ENCODE assay signal across 26 cellular contexts in the genomic region with DNA sequence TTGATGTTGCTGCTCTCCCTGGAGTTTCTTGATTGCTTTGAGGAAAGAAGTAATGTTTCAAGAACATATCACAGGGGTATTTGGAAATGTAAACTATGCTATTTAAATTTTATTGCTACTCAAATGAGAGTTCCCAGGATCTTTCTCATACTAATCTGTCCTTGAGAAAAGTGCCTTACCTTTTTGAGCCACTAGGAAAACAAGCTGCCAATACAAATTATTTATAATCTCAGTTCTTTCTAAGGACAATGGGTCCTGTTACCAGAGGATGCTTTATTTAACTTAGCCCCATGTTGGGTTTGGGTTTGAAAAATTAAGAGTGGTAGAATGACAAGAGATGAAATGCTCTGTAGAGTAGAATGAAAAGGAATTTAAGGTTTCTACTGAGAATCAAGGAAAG.
A peak's percentile ranks its signal among the peaks of the same experiment; 100 is the strongest.
DNase-seq lines count a peak whose midpoint lies in the region; ATAC-seq and TF ChIP-seq lines count a peak whose summit lies in the region.
"Had no signal": no experiment of that assay in that cellular context is flagged by ENCODE, and none has a peak within 500 bp of the region (broad histone marks: within the 10 kb centered on the region; RNA-seq: fewer than 3 reads in every experiment).

No MANE protein-coding gene starts in this region.

- H2AFZ ChIP-seq in ACC112 (ENCODE audit: low read length, unreplicated experiment) (peak overlapping the region; percentile 56), GM23338 (no peak overlapping the region)

- H3K4me1 Mint-ChIP-seq in GM23338 (peaks cover 3% of the 10 kb centered on the region), endodermal cell (no peaks in the 10 kb centered on the region), nephron progenitor cell (no peaks in the 10 kb centered on the region)
- H3K4me1 Mint-ChIP-seq: activated CD4-positive, alpha-beta T cell treated with anti-CD3 and anti-CD28 coated beads for 36 hours; activated naive CD8-positive, alpha-beta T cell treated with anti-CD3 and anti-CD28 coated beads, Interleukin-2, amount 50 U/mL, for 24 hours; stimulated activated effector memory CD8-positive, alpha-beta T cell treated with anti-CD3 and anti-CD28 coated beads, Interleukin-12 subunit alpha, Interleukin-12 subunit beta, amount 100 ng/mL, for 72 hours had no signal

- H3K4me3 ChIP-seq in ACC112 (ENCODE audit: low read depth, low read length) (no peak overlapping the region), GM23338 (no peak overlapping the region), endodermal cell (ENCODE audit: low read length) (no peak overlapping the region)
- H3K4me3 ChIP-seq: esophagus squamous epithelium, SJCRH30, suprapubic skin had no signal

- H3K36me3 Mint-ChIP-seq in GM23338 (ENCODE audit: low read depth) (no peaks in the 10 kb centered on the region), endodermal cell (ENCODE audit: low read depth) (no peaks in the 10 kb centered on the region), nephron progenitor cell (ENCODE audit: low read depth) (no peaks in the 10 kb centered on the region)
- H3K36me3 Mint-ChIP-seq: brain; stimulated activated effector memory CD8-positive, alpha-beta T cell treated with anti-CD3 and anti-CD28 coated beads, Interleukin-12 subunit alpha, Interleukin-12 subunit beta, amount 100 ng/mL, for 72 hours had no signal

- H3K27me3 Mint-ChIP-seq in GM23338 (ENCODE audit: insufficient read depth, low read depth, poor library complexity): no peaks in the 10 kb centered on the region
- no peaks in the 10 kb centered on the region for H3K27me3 Mint-ChIP-seq in endodermal cell (ENCODE audit: insufficient read depth)
- H3K27me3 Mint-ChIP-seq in nephron progenitor cell (ENCODE audit: low read depth, poor library complexity): no peaks in the 10 kb centered on the region
- H3K27me3 Mint-ChIP-seq: activated CD4-positive, alpha-beta T cell treated with anti-CD3 and anti-CD28 coated beads for 36 hours; activated naive CD8-positive, alpha-beta T cell treated with anti-CD3 and anti-CD28 coated beads, Interleukin-2, amount 50 U/mL, for 24 hours; brain had no signal

- no peak overlapping the region for H3K4me2 ChIP-seq in GM23338
- H3K4me2 ChIP-seq: KMS-11 had no signal

- peak; percentile 40 for DNase-seq in GM23338 (ENCODE audit: low spot score)
- no peak for DNase-seq in endodermal cell
- DNase-seq in nephron progenitor cell: no peak
- no peak for DNase-seq in NCI-H1694 (lab: John Stamatoyannopoulos, UW)
- DNase-seq in DMS 273 treated with DMSO at 0.1 percent for 48 hours (lab: John Stamatoyannopoulos, UW): no peak
- DNase-seq: ACHN; activated CD4-positive, alpha-beta T cell treated with anti-CD3 and anti-CD28 coated beads for 36 hours; activated gamma-delta T cell; activated naive CD8-positive, alpha-beta T cell treated with anti-CD3 and anti-CD28 coated beads, Interleukin-2, amount 50 U/mL, for 24 hours; effector memory CD4-positive, alpha-beta T cell; esophagus squamous epithelium; NCI-H1436; NCI-H2171; NCI-H524; occipital lobe; SJCRH30; stimulated activated CD4-positive, alpha-beta T cell treated with anti-CD3 and anti-CD28 coated beads, Interleukin-2, amount 100 ng/mL, for 48 hours had no signal

- no peak overlapping the region for H3K9ac ChIP-seq in endodermal cell (ENCODE audit: extremely low read depth, low read length, poor library complexity, severe bottlenecking)
- H3K9ac ChIP-seq: KMS-11 had no signal

- H3K27ac ChIP-seq in ACC112 (ENCODE audit: low read depth, low read length): no peak overlapping the region
- no peak overlapping the region for H3K27ac ChIP-seq in GM23338 (ENCODE audit: low read depth)
- no peak overlapping the region for H3K27ac ChIP-seq in endodermal cell (ENCODE audit: low read depth, low read length)
- H3K27ac ChIP-seq: esophagus squamous epithelium, KMS-11, SJCRH30, suprapubic skin had no signal

- H3K36me3 ChIP-seq in ACC112 (ENCODE audit: insufficient read depth, low read length) (no peaks in the 10 kb centered on the region), GM23338 (ENCODE audit: insufficient read depth) (no peaks in the 10 kb centered on the region), endodermal cell (ENCODE audit: control insufficient read depth, insufficient read depth, low read length) (no peaks in the 10 kb centered on the region)
- H3K36me3 ChIP-seq: esophagus squamous epithelium, SJCRH30, suprapubic skin had no signal

- H3K9me3 Mint-ChIP-seq in GM23338: no peaks in the 10 kb centered on the region
- H3K9me3 Mint-ChIP-seq in endodermal cell: no peaks in the 10 kb centered on the region
- no peaks in the 10 kb centered on the region for H3K9me3 Mint-ChIP-seq in nephron progenitor cell
- H3K9me3 Mint-ChIP-seq: T-helper 1 cell treated with Interleukin-12 subunit alpha and Interleukin-12 subunit beta and Interleukin-4 antibody, amounts not matched to agents 30 μg/mL and 1 μg/mL, for 36 hours had no signal

- H3F3A ChIP-seq in GM23338 (replicated peaks; ENCODE audit: low read depth): no peaks in the 10 kb centered on the region

- peaks cover 12% of the 10 kb centered on the region for H3K4me1 ChIP-seq in ACC112 (ENCODE audit: control insufficient read depth, insufficient read depth, low read length, unreplicated experiment)
- H3K4me1 ChIP-seq in GM23338 (ENCODE audit: insufficient read depth): no peaks in the 10 kb centered on the region
- H3K4me1 ChIP-seq in endodermal cell (ENCODE audit: control insufficient read depth, insufficient read depth, low read length): no peaks in the 10 kb centered on the region
- H3K4me1 ChIP-seq: esophagus squamous epithelium, SJCRH30, suprapubic skin had no signal

- H3K9me3 ChIP-seq in endodermal cell (ENCODE audit: control insufficient read depth, low read length): no peaks in the 10 kb centered on the region
- H3K9me3 ChIP-seq: esophagus squamous epithelium, SJCRH30, suprapubic skin had no signal

- H3K27me3 ChIP-seq in ACC112 (ENCODE audit: insufficient read depth, low read length): no peaks in the 10 kb centered on the region
- H3K27me3 ChIP-seq in GM23338 (ENCODE audit: insufficient read depth): no peaks in the 10 kb centered on the region
- H3K27me3 ChIP-seq in endodermal cell (ENCODE audit: control insufficient read depth, insufficient read depth, low read length, poor library complexity, severe bottlenecking): no peaks in the 10 kb centered on the region
- H3K27me3 ChIP-seq: esophagus squamous epithelium, SJCRH30, suprapubic skin had no signal

- no peaks in the 10 kb centered on the region for H3K79me2 ChIP-seq in ACC112 (ENCODE audit: control insufficient read depth, insufficient read depth, low read length, unreplicated experiment)
- no peaks in the 10 kb centered on the region for H3K79me2 ChIP-seq in GM23338 (replicated peaks; ENCODE audit: insufficient read depth)

- no peaks in the 10 kb centered on the region for H3K9me2 ChIP-seq in GM23338 (ENCODE audit: insufficient read depth)

- H3K4me3 Mint-ChIP-seq in GM23338 (no peak overlapping the region), endodermal cell (no peak overlapping the region), nephron progenitor cell (no peak overlapping the region)
- H3K4me3 Mint-ChIP-seq: activated CD4-positive, alpha-beta T cell treated with anti-CD3 and anti-CD28 coated beads for 36 hours; activated naive CD8-positive, alpha-beta T cell treated with anti-CD3 and anti-CD28 coated beads, Interleukin-2, amount 50 U/mL, for 24 hours; brain; stimulated activated effector memory CD8-positive, alpha-beta T cell treated with anti-CD3 and anti-CD28 coated beads, Interleukin-12 subunit alpha, Interleukin-12 subunit beta, amount 100 ng/mL, for 72 hours; T-helper 1 cell treated with Interleukin-12 subunit alpha and Interleukin-12 subunit beta and Interleukin-4 antibody, amounts not matched to agents 30 μg/mL and 1 μg/mL, for 36 hours had no signal

- TF ChIP-seq CTCF in GM23338 (conservative IDR thresholded peaks at IDR 0.05; ENCODE audit: low read depth in 2 of 2) (peak in 1 of 2 experiments; percentile 57; a peak in 2 of 4 replicates), endodermal cell (conservative IDR thresholded peaks at IDR 0.05) (peak; percentile 72), nephron progenitor cell (IDR thresholded peaks at IDR 0.05) (peak; percentile 19)

- H3K27ac Mint-ChIP-seq in GM23338 (no peak overlapping the region), endodermal cell (no peak overlapping the region), nephron progenitor cell (no peak overlapping the region)
- H3K27ac Mint-ChIP-seq: activated CD4-positive, alpha-beta T cell treated with anti-CD3 and anti-CD28 coated beads for 36 hours; activated naive CD8-positive, alpha-beta T cell treated with anti-CD3 and anti-CD28 coated beads, Interleukin-2, amount 50 U/mL, for 24 hours; stimulated activated effector memory CD8-positive, alpha-beta T cell treated with anti-CD3 and anti-CD28 coated beads, Interleukin-12 subunit alpha, Interleukin-12 subunit beta, amount 100 ng/mL, for 72 hours; T-helper 1 cell treated with Interleukin-12 subunit alpha and Interleukin-12 subunit beta and Interleukin-4 antibody, amounts not matched to agents 30 μg/mL and 1 μg/mL, for 36 hours had no signal

- H4K20me1 ChIP-seq in GM23338 (replicated peaks; ENCODE audit: insufficient read depth): no peaks in the 10 kb centered on the region

- no peak; the same call in 2 of the 3 replicates for ATAC-seq in GM23338
- no peak for ATAC-seq in GM18861 (IDR thresholded peaks at IDR 0.05; ENCODE audit: unreplicated experiment)
- no peak for ATAC-seq in GM19395 (IDR thresholded peaks at IDR 0.05; ENCODE audit: unreplicated experiment)
- ATAC-seq: activated CD4-positive, alpha-beta T cell treated with anti-CD3 and anti-CD28 coated beads for 36 hours; activated naive CD8-positive, alpha-beta T cell treated with anti-CD3 and anti-CD28 coated beads, Interleukin-2, amount 50 U/mL, for 24 hours; Panc1; stimulated activated effector memory CD8-positive, alpha-beta T cell treated with anti-CD3 and anti-CD28 coated beads, Interleukin-12 subunit alpha, Interleukin-12 subunit beta, amount 100 ng/mL, for 72 hours had no signal

TF ChIP-seq in GM23338, 12 proteins besides CTCF, POLR2A, EP300 and RAD21 (continues in another document):
- no peak for TF ChIP-seq ZNF331 (CRISPR knock-in tag; IDR thresholded peaks at IDR 0.05; ENCODE audit: low read depth)
- TF ChIP-seq STAT1 (IDR thresholded peaks at IDR 0.05; ENCODE audit: unreplicated experiment): no peak
- no peak for TF ChIP-seq JUNB (IDR thresholded peaks at IDR 0.05; ENCODE audit: unreplicated experiment)
- TF ChIP-seq NANOG (IDR thresholded peaks at IDR 0.05; ENCODE audit: borderline replicate concordance): no peak
- no peak for TF ChIP-seq EZH2phosphoT487 (IDR thresholded peaks at IDR 0.05; ENCODE audit: unreplicated experiment)
- TF ChIP-seq CREB1 (CRISPR knock-in tag; IDR thresholded peaks at IDR 0.05; ENCODE audit: low read depth): no peak
